In genomic region chr12:132427177-132427725, GRCh38 we compare ENCODE assay signal across 14 cellular contexts.
"Had no signal": no experiment of that assay in that cellular context is flagged by ENCODE, and none has a peak within 500 bp of the region (broad histone marks: within the 10 kb centered on the region; RNA-seq: fewer than 3 reads in every experiment).

No MANE protein-coding gene starts in this region.

- H3K27me3 ChIP-seq: uterus had no signal

- ATAC-seq: activated T-helper 17 cell treated with anti-CD3 and anti-CD28 coated beads, Interleukin-2, amount 50 U/mL, for 72 hours; gastrocnemius medialis; stimulated activated effector memory CD8-positive, alpha-beta T cell treated with anti-CD3 and anti-CD28 coated beads, Interleukin-12 subunit alpha, Interleukin-12 subunit beta, amount 100 ng/mL, for 72 hours had no signal

- H3K9me3 ChIP-seq: gastrocnemius medialis, uterus had no signal

- H3K36me3 ChIP-seq: gastrocnemius medialis, tibial artery, uterus had no signal

- H3K4me1 ChIP-seq: gastrocnemius medialis had no signal

- H3K27ac ChIP-seq: coronary artery, epithelial cell of prostate, gastrocnemius medialis, tibial artery, uterus had no signal

- H3K4me2 ChIP-seq: smooth muscle cell had no signal

- H3K4me3 ChIP-seq: coronary artery, gastrocnemius medialis, smooth muscle cell, tibial artery, uterus had no signal

- H3K36me3 Mint-ChIP-seq: stimulated activated effector memory CD8-positive, alpha-beta T cell treated with anti-CD3 and anti-CD28 coated beads, Interleukin-12 subunit alpha, Interleukin-12 subunit beta, amount 100 ng/mL, for 72 hours had no signal

- H3K4me3 Mint-ChIP-seq: activated naive CD4-positive, alpha-beta T cell treated with anti-CD3 and anti-CD28 coated beads for 36 hours; activated T-helper 17 cell treated with anti-CD3 and anti-CD28 coated beads, Interleukin-2, amount 50 U/mL, for 72 hours; stimulated activated effector memory CD8-positive, alpha-beta T cell treated with anti-CD3 and anti-CD28 coated beads, Interleukin-12 subunit alpha, Interleukin-12 subunit beta, amount 100 ng/mL, for 72 hours had no signal

- H3K27me3 Mint-ChIP-seq: activated T-helper 17 cell treated with anti-CD3 and anti-CD28 coated beads, Interleukin-2, amount 50 U/mL, for 72 hours had no signal

- DNase-seq: activated CD4-positive, alpha-beta T cell treated with anti-CD3 and anti-CD28 coated beads, Interleukin-2, amount 50 U/mL, for 1 hour; activated CD4-positive, CD25-positive, alpha-beta regulatory T cell; activated naive CD4-positive, alpha-beta T cell treated with anti-CD3 and anti-CD28 coated beads for 36 hours; activated T-cell treated with anti-CD3 and anti-CD28 coated beads for 4 hours; effector memory CD4-positive, alpha-beta T cell; gastrocnemius medialis; posterior cingulate gyrus; tibial artery; uterus had no signal

- H3K9me3 Mint-ChIP-seq: activated T-helper 17 cell treated with anti-CD3 and anti-CD28 coated beads, Interleukin-2, amount 50 U/mL, for 72 hours; stimulated activated effector memory CD8-positive, alpha-beta T cell treated with anti-CD3 and anti-CD28 coated beads, Interleukin-12 subunit alpha, Interleukin-12 subunit beta, amount 100 ng/mL, for 72 hours had no signal

- H3K27ac Mint-ChIP-seq: activated naive CD4-positive, alpha-beta T cell treated with anti-CD3 and anti-CD28 coated beads for 36 hours; activated T-helper 17 cell treated with anti-CD3 and anti-CD28 coated beads, Interleukin-2, amount 50 U/mL, for 72 hours; stimulated activated effector memory CD8-positive, alpha-beta T cell treated with anti-CD3 and anti-CD28 coated beads, Interleukin-12 subunit alpha, Interleukin-12 subunit beta, amount 100 ng/mL, for 72 hours had no signal
